1 cellular context compared by ENCODE assay signal in genomic region chr7:37901236-37901827, GRCh38.
TF ChIP-seq lines count a peak whose summit lies in the region.

No MANE protein-coding gene starts in this region.

TF ChIP-seq in K562, 482 proteins besides CTCF, POLR2A, EP300 and RAD21 (continued from another document and continues in another):
- no peak for TF ChIP-seq CREB1 (IDR thresholded peaks at IDR 0.05)
- TF ChIP-seq CREB1 (CRISPR knock-in tag; IDR thresholded peaks at IDR 0.05): no peak
- no peak for TF ChIP-seq ZNF77 (CRISPR knock-in tag; IDR thresholded peaks at IDR 0.05)
- TF ChIP-seq SRSF3 (IDR thresholded peaks at IDR 0.05; ENCODE audit: insufficient read depth, low read length): no peak
- no peak for TF ChIP-seq HOMEZ (CRISPR knock-in tag; IDR thresholded peaks at IDR 0.05)
- TF ChIP-seq RUNX1 (IDR thresholded peaks at IDR 0.05; ENCODE audit: low read depth): no peak
- TF ChIP-seq ZNF184 (CRISPR knock-in tag; IDR thresholded peaks at IDR 0.05): no peak
- no peak for TF ChIP-seq PYGO2 (tag; IDR thresholded peaks at IDR 0.05)
- no peak for TF ChIP-seq HNRNPH1 (optimal IDR thresholded peaks at IDR 0.05; ENCODE audit: low read depth, low read length)
- no peak for TF ChIP-seq EGR1 (conservative IDR thresholded peaks at IDR 0.05)
- no peak for TF ChIP-seq THAP12 (CRISPR knock-in tag; IDR thresholded peaks at IDR 0.05)
- no peak for TF ChIP-seq ASH1L (IDR thresholded peaks at IDR 0.05; ENCODE audit: borderline replicate concordance, low read depth, partially characterized antibody)
- no peak for TF ChIP-seq ZNF316 (IDR thresholded peaks at IDR 0.05)
- TF ChIP-seq E2F4 (CRISPR knock-in tag; IDR thresholded peaks at IDR 0.05; ENCODE audit: low read depth): no peak
- no peak for TF ChIP-seq ZNF217 (CRISPR knock-in tag; IDR thresholded peaks at IDR 0.05)
- no peak for TF ChIP-seq SRSF1 (IDR thresholded peaks at IDR 0.05; ENCODE audit: low read depth, low read length)
- no peak for TF ChIP-seq ELK1 (CRISPR knock-in tag; IDR thresholded peaks at IDR 0.05)
- peak; percentile 68; the same call in 1 of the 2 replicates for TF ChIP-seq SMC3 (conservative IDR thresholded peaks at IDR 0.05; ENCODE audit: insufficient read depth, low read depth, low read length)
- no peak for TF ChIP-seq FUS (optimal IDR thresholded peaks at IDR 0.05; ENCODE audit: low read depth, low read length)
- no peak for TF ChIP-seq JUND (IDR thresholded peaks at IDR 0.05; ENCODE audit: borderline replicate concordance, low read depth, low read length)
- TF ChIP-seq JUND (tag; IDR thresholded peaks at IDR 0.05; ENCODE audit: borderline replicate concordance, low read depth, low read length): no peak
- TF ChIP-seq ATF7 (IDR thresholded peaks at IDR 0.05): no peak
- no peak for TF ChIP-seq AFF1 (IDR thresholded peaks at IDR 0.05; ENCODE audit: low read depth in 1 of 2, partially characterized antibody in 2 of 2)
- TF ChIP-seq MGA (IDR thresholded peaks at IDR 0.05): no peak
- peak; percentile 94 for TF ChIP-seq ZNF384 (IDR thresholded peaks at IDR 0.05; ENCODE audit: low read depth, low read length)
- TF ChIP-seq ZNF518B (CRISPR knock-in tag; IDR thresholded peaks at IDR 0.05): no peak
- TF ChIP-seq BRD4 (IDR thresholded peaks at IDR 0.05): no peak
- TF ChIP-seq TAF7 (tag; IDR thresholded peaks at IDR 0.05): no peak
